In genomic region chr7:77696057-77696642, GRCh38 we compare ENCODE assay signal across 8 cellular contexts. TPM values are rescaled to one million over a fixed set of nuclear protein-coding genes. Genes with fewer than 3 reads are reported as not detected.
DNase-seq lines count a peak whose midpoint lies in the region; TF ChIP-seq lines count a peak whose summit lies in the region.

Gene RSBN1L (plus strand): TSS chr7:77696459. CDS start chr7:77696470, 11 bp downstream.

- H3K4me2 ChIP-seq in MM.1S (ENCODE audit: low read depth, low read length) (peak within 1 kb of the TSS; percentile 76), neural progenitor cell (peak within 1 kb of the TSS; percentile 95)

- H3K9ac ChIP-seq in MM.1S (ENCODE audit: low read length), result peak within 1 kb of the TSS; percentile 99
- H3K9ac ChIP-seq in neural progenitor cell, result peak within 1 kb of the TSS; percentile 87

- peak within 1 kb of the TSS; percentile 97 for H3K27ac Mint-ChIP-seq in neural progenitor cell

- H3F3A ChIP-seq in MM.1S (ENCODE audit: insufficient read depth, low read length) (peaks cover 6% of the 10 kb centered on the region; the same call in 1 of the 2 replicates), neural progenitor cell (ENCODE audit: low read depth) (peaks cover 3% of the 10 kb centered on the region)

- in situ Hi-C loops in HAP-1 (cut with MboI; ENCODE audit: low sequenced_read_pairs), result no loop called here

- no peaks in the 10 kb centered on the region for H3K9me2 ChIP-seq in MM.1S (replicated peaks; ENCODE audit: insufficient read depth, low read length)

- H3K36me3 ChIP-seq in HAP-1 (replicated peaks), result no peaks in the 10 kb centered on the region; the same call in 1 of the 2 replicates
- no peaks in the 10 kb centered on the region; the same call in 1 of the 2 replicates for H3K36me3 ChIP-seq in MM.1S (replicated peaks; ENCODE audit: insufficient read depth, low read length)
- no peaks in the 10 kb centered on the region for H3K36me3 ChIP-seq in neural progenitor cell

- H3K4me3 ChIP-seq in HAP-1 (peak within 1 kb of the TSS; percentile 99), MM.1S (ENCODE audit: low read length) (peak within 1 kb of the TSS; percentile 100), foreskin fibroblast (ENCODE audit: low read depth in 1 of 2, low read length in 2 of 2) (peak within 1 kb of the TSS; percentile 98), neural progenitor cell (peak within 1 kb of the TSS; percentile 94)

- H3K27me3 ChIP-seq in HAP-1 (ENCODE audit: low read depth), result no peaks in the 10 kb centered on the region
- no peaks in the 10 kb centered on the region for H3K27me3 ChIP-seq in MM.1S (replicated peaks; ENCODE audit: insufficient read depth, low read length)
- H3K27me3 ChIP-seq in neural progenitor cell, result no peaks in the 10 kb centered on the region

- peaks cover 72% of the 10 kb centered on the region for H3K79me2 ChIP-seq in MM.1S (ENCODE audit: low read length)
- H3K79me2 ChIP-seq in neural progenitor cell (ENCODE audit: low read depth), result peaks cover 93% of the 10 kb centered on the region

- peaks cover 35% of the 10 kb centered on the region for H3K4me1 Mint-ChIP-seq in neural progenitor cell

- TF ChIP-seq CTCF in MM.1S (IDR thresholded peaks at IDR 0.05; ENCODE audit: low read length) (peak; percentile 34), foreskin fibroblast (IDR thresholded peaks at IDR 0.05; ENCODE audit: low read depth, low read length) (peak; percentile 28), neural progenitor cell (IDR thresholded peaks at IDR 0.05) (peak; percentile 46)

- H3K4me3 Mint-ChIP-seq in neural progenitor cell, result peak within 1 kb of the TSS; percentile 99

- H3K27me3 Mint-ChIP-seq in neural progenitor cell (ENCODE audit: insufficient read depth, low read depth), result no peaks in the 10 kb centered on the region

- H3K9me3 Mint-ChIP-seq in neural progenitor cell, result peaks cover 3% of the 10 kb centered on the region

- peak within 1 kb of the TSS; percentile 84 for H3K27ac ChIP-seq in MM.1S (ENCODE audit: low read length)
- peak within 1 kb of the TSS; percentile 86 for H3K27ac ChIP-seq in neural progenitor cell

- peaks cover 10% of the 10 kb centered on the region; the same call in 1 of the 2 replicates for H4K20me1 ChIP-seq in MM.1S (ENCODE audit: insufficient read depth, low read length)
- peaks cover 44% of the 10 kb centered on the region for H4K20me1 ChIP-seq in neural progenitor cell (ENCODE audit: low read depth)

- H3K9me3 ChIP-seq in HAP-1, result no peaks in the 10 kb centered on the region
- no peaks in the 10 kb centered on the region for H3K9me3 ChIP-seq in MM.1S (replicated peaks; ENCODE audit: insufficient read depth, low read length)
- H3K9me3 ChIP-seq in neural progenitor cell (ENCODE audit: low read depth), result no peaks in the 10 kb centered on the region

- H2AFZ ChIP-seq in MM.1S (ENCODE audit: low read length), result peak within 1 kb of the TSS; percentile 100
- H2AFZ ChIP-seq in neural progenitor cell (replicated peaks), result peak within 1 kb of the TSS; percentile 89

- H3K4me1 ChIP-seq in HAP-1 (peaks cover 17% of the 10 kb centered on the region), MM.1S (ENCODE audit: low read length) (no peaks in the 10 kb centered on the region; the same call in 1 of the 2 replicates), neural progenitor cell (peaks cover 26% of the 10 kb centered on the region)

- peaks cover 15% of the 10 kb centered on the region for H3K36me3 Mint-ChIP-seq in neural progenitor cell

- DNase-seq in GDM1 (lab: John Stamatoyannopoulos, UW), result peak; percentile 98
- peak; percentile 99 for DNase-seq in HAP-1 (ENCODE audit: low spot score in 2 of 2)
- peak; percentile 99 for DNase-seq in MM.1S
- peak; percentile 93 for DNase-seq in SIG-M5 (lab: John Stamatoyannopoulos, UW)
- peak; percentile 98 for DNase-seq in activated gamma-delta T cell treated with Interleukin-2 at 50 U/mL for 16 hours
- peak; percentile 97 to 99 for DNase-seq in foreskin fibroblast
- DNase-seq in neural progenitor cell (ENCODE audit: low spot score), result peak; percentile 99
- DNase-seq in stromal cell of bone marrow (ENCODE audit: low read depth), result peak; percentile 96

RNA-seq across cellular contexts. Expression of gene RSBN1L, which starts in this region (rescaled TPM):
- 18.4 and 25.0 TPM in 2 replicates for total RNA-seq in neural progenitor cell (ENCODE audit: low replicate concordance)

Comparison
In these comparisons a context has a peak if more than half of its experiments do, and no peak if none do; other contexts are left out.
1. Peak in every context shown above with its lines: DNase-seq, H3K4me3 ChIP-seq and H3K27ac ChIP-seq.